ENCODE assay signal across 8 cellular contexts in genomic region chr5:95808686-95809413, GRCh38. TPM values are rescaled to one million over a fixed set of nuclear protein-coding genes. Genes with fewer than 3 reads are reported as not detected.
A peak's percentile ranks its signal among the peaks of the same experiment; 100 is the strongest.
DNase-seq lines count a peak whose midpoint lies in the region; ATAC-seq, FAIRE-seq and TF ChIP-seq lines count a peak whose summit lies in the region.

No MANE protein-coding gene starts in this region.

- H3K79me2 ChIP-seq in astrocyte (ENCODE audit: insufficient read depth, low read length), result no peaks in the 10 kb centered on the region

- TF ChIP-seq CTCF in astrocyte (IDR thresholded peaks at IDR 0.05; ENCODE audit: insufficient read depth, low read depth, low read length) (no peak), left lung (IDR thresholded peaks at IDR 0.05) (no peak)

- peaks cover 14% of the 10 kb centered on the region for H3K36me3 Mint-ChIP-seq in astrocyte (ENCODE audit: low read depth, unreplicated experiment)

- peak; percentile 99 for ATAC-seq in HG03066 (IDR thresholded peaks at IDR 0.05; ENCODE audit: low read depth, unreplicated experiment)
- ATAC-seq in left lung, result peak; percentile 85

- H3K27me3 ChIP-seq in astrocyte (ENCODE audit: insufficient read depth, low read length), result no peaks in the 10 kb centered on the region
- no peaks in the 10 kb centered on the region for H3K27me3 ChIP-seq in left lung

- no peak overlapping the region for H3K4me2 ChIP-seq in astrocyte (ENCODE audit: low read length)

- intact Hi-C loops in left lung (cut with DNase I), result no loop called here

- peaks cover 36% of the 10 kb centered on the region for H3K4me1 Mint-ChIP-seq in astrocyte (ENCODE audit: low read depth, unreplicated experiment)

- H3K27me3 Mint-ChIP-seq in astrocyte (ENCODE audit: low read depth, unreplicated experiment), result no peaks in the 10 kb centered on the region

- no peak for FAIRE-seq in astrocyte (lab: Jason Lieb, UNC)

- peaks cover 19% of the 10 kb centered on the region for H3K4me1 ChIP-seq in astrocyte (ENCODE audit: insufficient read depth, low read length)
- peaks cover 28 to 58% of the 10 kb centered on the region in 2 donors for H3K4me1 ChIP-seq in left lung

- no peak overlapping the region for H3K4me3 ChIP-seq in astrocyte (ENCODE audit: insufficient read depth, low read depth, low read length)
- H3K4me3 ChIP-seq in left lung, result no peak overlapping the region

- DNase-seq in activated gamma-delta T cell treated with Interleukin-2 at 50 U/mL for 16 hours (peak; percentile 75), activated gamma-delta T cell (lab: John Stamatoyannopoulos, UW) (no peak), T follicular helper cell (ENCODE audit: low read depth) (peak; percentile 81), astrocyte (ENCODE audit: low read depth) (no peak), left lung (peak in 1 of 2 donors; percentile 77), cortex of kidney (lab: John Stamatoyannopoulos, UW) (no peak)
- peak; percentile 50 to 57 for DNase-seq in stimulated activated CD8-positive, alpha-beta memory T cell treated with anti-CD3 and anti-CD28 coated beads, Interleukin-2, amount 100 ng/mL, for 1 hour (ENCODE audit: low read depth in 2 of 2)

- H3K9me3 Mint-ChIP-seq in astrocyte (ENCODE audit: unreplicated experiment), result peaks cover 9% of the 10 kb centered on the region

- no peaks in the 10 kb centered on the region for H4K20me1 ChIP-seq in astrocyte (ENCODE audit: insufficient read depth, low read length)

- H3K27ac Mint-ChIP-seq in astrocyte (ENCODE audit: unreplicated experiment), result peak overlapping the region; percentile 23

- no peak overlapping the region for H2AFZ ChIP-seq in astrocyte (ENCODE audit: low read depth, low read length)

- no peak overlapping the region for H3K9ac ChIP-seq in astrocyte (ENCODE audit: low read length)

- H3K27ac ChIP-seq in astrocyte (ENCODE audit: low read depth, low read length), result no peak overlapping the region
- peak overlapping the region; percentile 37 to 61 for H3K27ac ChIP-seq in left lung

- H3K9me3 ChIP-seq in astrocyte (ENCODE audit: insufficient read depth, low read depth, low read length) (peaks cover 2% of the 10 kb centered on the region), left lung (no peaks in the 10 kb centered on the region)

- peaks cover 4% of the 10 kb centered on the region for H3K36me3 ChIP-seq in astrocyte (ENCODE audit: insufficient read depth, low read length)
- H3K36me3 ChIP-seq in left lung, result peaks cover 0 to 38% of the 10 kb centered on the region in 2 donors

- H3K4me3 Mint-ChIP-seq in astrocyte (ENCODE audit: unreplicated experiment), result no peak overlapping the region

RNA-seq across cellular contexts. Expression of gene GLRX, which starts 13.7 kb away (rescaled TPM):
- total RNA-seq in astrocyte, result 38.4 and 40.5 TPM in 2 replicates
- 10 to 100 TPM; 60.3 to 98.1 TPM for total RNA-seq in left lung

Comparison
In these comparisons a context has a peak if more than half of its experiments do, and no peak if none do; other contexts are left out.
1. DNase-seq: peak in activated gamma-delta T cell treated with Interleukin-2 at 50 U/mL for 16 hours (single experiment), T follicular helper cell (single experiment) and stimulated activated CD8-positive, alpha-beta memory T cell treated with anti-CD3 and anti-CD28 coated beads, Interleukin-2, amount 100 ng/mL, for 1 hour (2 of 2); none in activated gamma-delta T cell (single experiment), astrocyte (single experiment) and cortex of kidney (single experiment).